ENCODE assay signal across 8 cellular contexts in the genomic region with DNA sequence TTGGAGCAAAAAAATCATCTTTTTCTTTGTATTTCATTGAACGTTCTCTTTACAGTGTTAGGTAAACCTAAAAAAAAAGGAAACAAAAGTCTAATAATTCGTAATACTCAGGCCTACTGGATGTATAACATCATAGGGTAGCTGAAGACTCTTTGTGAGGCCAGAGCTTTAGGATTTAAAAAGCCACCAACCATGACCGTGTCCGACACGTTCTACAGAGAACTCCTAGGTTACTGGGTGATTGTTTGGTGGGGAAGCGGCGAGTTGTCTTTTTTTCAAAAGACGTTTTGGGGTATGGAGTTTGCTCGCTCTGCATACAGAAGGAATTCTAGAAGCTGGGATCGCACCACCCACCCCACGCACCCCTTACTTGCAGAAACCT. TPM values are rescaled to one million over a fixed set of nuclear protein-coding genes. Genes with fewer than 3 reads are reported as not detected.
DNase-seq lines count a peak whose midpoint lies in the region; ATAC-seq and TF ChIP-seq lines count a peak whose summit lies in the region.

No MANE protein-coding gene starts in this region.

- H3K4me1 Mint-ChIP-seq in CD4-positive, alpha-beta memory T cell: peaks cover 11 to 38% (median 20%) of the 10 kb centered on the region in 4 donors

- H3K9ac ChIP-seq in HUES64 (ENCODE audit: low read depth, low read length) (peak overlapping the region; percentile 100), smooth muscle cell (ENCODE audit: low read depth) (peak overlapping the region; percentile 100)

- peaks cover 38% of the 10 kb centered on the region for H3K79me2 ChIP-seq in smooth muscle cell (ENCODE audit: low read depth)

- DNase-seq in CD4-positive, alpha-beta memory T cell: no peak
- DNase-seq in activated naive CD4-positive, alpha-beta T cell treated with anti-CD3 and anti-CD28 coated beads, Interleukin-2, amount 50 U/mL, for 72 hours (ENCODE audit: low spot score in 2 of 2): no peak
- DNase-seq in smooth muscle cell (lab: John Stamatoyannopoulos, UW; ENCODE audit: unreplicated experiment) (no peak), NCI-H128 (lab: John Stamatoyannopoulos, UW; ENCODE audit: unreplicated experiment) (no peak), head of caudate nucleus (no peak)

- 3% methylated on average over 9 of the region's 11 CpGs for WGBS in HUES64
- WGBS in smooth muscle cell (ENCODE audit: low lambda C conversion rate): 3% methylated on average over 11 of the region's 11 CpGs

- peak overlapping the region; percentile 80 to 91 (median 82) for H3K4me3 Mint-ChIP-seq in CD4-positive, alpha-beta memory T cell

- no peak for TF ChIP-seq CTCF in smooth muscle cell (IDR thresholded peaks at IDR 0.05; ENCODE audit: borderline replicate concordance, insufficient read depth, poor library complexity, severe bottlenecking)

- peak overlapping the region; percentile 89 for H3K4me2 ChIP-seq in smooth muscle cell

- POLR2A ChIA-PET in CD4-positive, alpha-beta memory T cell (lab: Charles Lee; ENCODE audit: partially characterized antibody): interaction anchor here (0.7 to 7.8 kb wide), 17 partner anchors 9 to 1011 kb away, joined by 3 to 157 read pairs (median 5); a partner anchor contains a TSS

- H3K36me3 Mint-ChIP-seq in CD4-positive, alpha-beta memory T cell: peaks cover 5 to 16% of the 10 kb centered on the region in 2 donors
- peaks cover 17 to 20% of the 10 kb centered on the region in 2 donors for H3K36me3 Mint-ChIP-seq in activated naive CD4-positive, alpha-beta T cell treated with anti-CD3 and anti-CD28 coated beads, Interleukin-2, amount 50 U/mL, for 72 hours

- CTCF ChIA-PET in CD4-positive, alpha-beta memory T cell (lab: Charles Lee; ENCODE audit: partially characterized antibody): interaction anchor here (1.1 to 2.5 kb wide), 3 partner anchors 12 to 307 kb away, joined by 3 to 12 read pairs (median 4); a partner anchor contains a TSS

- peak overlapping the region; percentile 52 to 97 for H3K4me3 ChIP-seq in CD4-positive, alpha-beta memory T cell (ENCODE audit: low read length in 2 of 2)
- H3K4me3 ChIP-seq in HUES64 (ENCODE audit: low read length) (peak overlapping the region; percentile 100), iPS-11a (ENCODE audit: low read depth, low read length) (peak overlapping the region; percentile 63), smooth muscle cell (peak overlapping the region; percentile 86)

- H2AFZ ChIP-seq in smooth muscle cell (ENCODE audit: low read depth): peak overlapping the region; percentile 100

- no peaks in the 10 kb centered on the region for H3K36me3 ChIP-seq in CD4-positive, alpha-beta memory T cell (ENCODE audit: insufficient read depth, low read length)
- H3K36me3 ChIP-seq in HUES64 (ENCODE audit: insufficient read depth, low read length) (peaks cover 19% of the 10 kb centered on the region), smooth muscle cell (ENCODE audit: low read depth) (no peaks in the 10 kb centered on the region)

- H3K27me3 ChIP-seq in CD4-positive, alpha-beta memory T cell (ENCODE audit: insufficient read depth, low read length): no peaks in the 10 kb centered on the region
- H3K27me3 ChIP-seq in HUES64 (ENCODE audit: insufficient read depth, low read length) (no peaks in the 10 kb centered on the region), smooth muscle cell (ENCODE audit: low read depth) (no peaks in the 10 kb centered on the region)

- no peaks in the 10 kb centered on the region for H3K27me3 Mint-ChIP-seq in CD4-positive, alpha-beta memory T cell

- no peaks in the 10 kb centered on the region for H3K9me3 ChIP-seq in CD4-positive, alpha-beta memory T cell (ENCODE audit: control insufficient read depth in 1 of 2, low read length in 2 of 2)
- H3K9me3 ChIP-seq in HUES64 (ENCODE audit: insufficient read depth, low read depth, low read length) (no peaks in the 10 kb centered on the region), smooth muscle cell (replicated peaks; ENCODE audit: low read depth) (no peaks in the 10 kb centered on the region)

- H3K9me3 Mint-ChIP-seq in CD4-positive, alpha-beta memory T cell: peaks cover 0 to 5% (median 0%) of the 10 kb centered on the region in 8 donors
- no peaks in the 10 kb centered on the region for H3K9me3 Mint-ChIP-seq in activated naive CD4-positive, alpha-beta T cell treated with anti-CD3 and anti-CD28 coated beads, Interleukin-2, amount 50 U/mL, for 72 hours

- H3K27ac Mint-ChIP-seq in CD4-positive, alpha-beta memory T cell: peak overlapping the region; percentile 90 to 98 (median 94)
- peak overlapping the region; percentile 41 to 97 for H3K27ac Mint-ChIP-seq in activated naive CD4-positive, alpha-beta T cell treated with anti-CD3 and anti-CD28 coated beads, Interleukin-2, amount 50 U/mL, for 72 hours

- peak; percentile 0 to 3 for ATAC-seq in activated naive CD4-positive, alpha-beta T cell treated with anti-CD3 and anti-CD28 coated beads, Interleukin-2, amount 50 U/mL, for 72 hours
- ATAC-seq in GM21528 (IDR thresholded peaks at IDR 0.05; ENCODE audit: low FRiP score, unreplicated experiment): no peak

- H4K20me1 ChIP-seq in smooth muscle cell (ENCODE audit: low read depth): peaks cover 36% of the 10 kb centered on the region

- peaks cover 19% of the 10 kb centered on the region for H3F3A ChIP-seq in smooth muscle cell (ENCODE audit: low read depth)

- H3K27ac ChIP-seq in CD4-positive, alpha-beta memory T cell (ENCODE audit: low read depth, low read length): peak overlapping the region; percentile 97
- H3K27ac ChIP-seq in HUES64 (ENCODE audit: low read depth, low read length) (peak overlapping the region; percentile 100), smooth muscle cell (ENCODE audit: low read depth) (peak overlapping the region; percentile 100)

- intact Hi-C loops in CD4-positive, alpha-beta memory T cell (cut with micrococcal nuclease): loop anchor here (1.0 to 10.0 kb wide), 3 partner anchors 36 to 346 kb away; a partner anchor contains a TSS
- intact Hi-C loops in head of caudate nucleus (cut with DNase I): loop anchor here (1.0 kb wide), 1 partner anchor 54 kb away; a partner anchor contains a TSS

- peaks cover 29% of the 10 kb centered on the region for H3K4me1 ChIP-seq in CD4-positive, alpha-beta memory T cell (ENCODE audit: insufficient read depth, low read length)
- peaks cover 20% of the 10 kb centered on the region; the same call in 1 of the 2 replicates for H3K4me1 ChIP-seq in HUES64 (ENCODE audit: insufficient read depth, low read length)
- H3K4me1 ChIP-seq in smooth muscle cell (ENCODE audit: low read depth): peaks cover 33% of the 10 kb centered on the region

RNA-seq across cellular contexts. Expression of a gene that starts 0.6 kb away (rescaled TPM):
- total RNA-seq in CD4-positive, alpha-beta memory T cell: 100 to 1,000 TPM; 160 to 176 TPM
- 10 to 100 TPM; 43.3 to 97.1 TPM for polyA plus RNA-seq in CD4-positive, alpha-beta memory T cell
- polyA plus RNA-seq in HUES64 (2013, experiment 1 of 2): 231 TPM
- 248 TPM for polyA plus RNA-seq in HUES64 (2013, experiment 2 of 2)
- 100 to 1,000 TPM; 191 to 241 TPM for total RNA-seq in activated naive CD4-positive, alpha-beta T cell treated with anti-CD3 and anti-CD28 coated beads, Interleukin-2, amount 50 U/mL, for 72 hours
- total RNA-seq in smooth muscle cell: 215 and 219 TPM in 2 replicates
- polyA plus RNA-seq in smooth muscle cell: 93.9 and 96.7 TPM in 2 replicates

RNA-seq across cellular contexts. Expression of a gene that starts 54.5 kb away (rescaled TPM):
- 10 to 100 TPM; 73.6 to 81.5 TPM for total RNA-seq in CD4-positive, alpha-beta memory T cell
- 10 to 100 TPM; 28.0 to 49.3 TPM for polyA plus RNA-seq in CD4-positive, alpha-beta memory T cell
- polyA plus RNA-seq in HUES64 (2013, experiment 1 of 2): 52.3 TPM
- polyA plus RNA-seq in HUES64 (2013, experiment 2 of 2): 42.4 TPM
- 100 to 1,000 TPM in 1 of 2 donors, 10 to 100 TPM in 1; 53.9 to 154 TPM for total RNA-seq in activated naive CD4-positive, alpha-beta T cell treated with anti-CD3 and anti-CD28 coated beads, Interleukin-2, amount 50 U/mL, for 72 hours
- 20.9 and 21.2 TPM in 2 replicates for total RNA-seq in smooth muscle cell
- 13.2 and 16.4 TPM in 2 replicates for polyA plus RNA-seq in smooth muscle cell
